ENCODE assay signal across 8 cellular contexts in genomic region chr19:54462072-54462712, GRCh38. TPM values are rescaled to one million over a fixed set of nuclear protein-coding genes. Genes with fewer than 3 reads are reported as not detected.
DNase-seq lines count a peak whose midpoint lies in the region; TF ChIP-seq lines count a peak whose summit lies in the region.

No MANE protein-coding gene starts in this region.

- DNase-seq in AG04450 (ENCODE audit: low read depth, low spot score) (no peak), mammary epithelial cell (no peak), NCI-H1417 treated with DMSO at 0.1 percent for 48 hours (lab: John Stamatoyannopoulos, UW) (no peak), GF-D8 (lab: John Stamatoyannopoulos, UW) (no peak), pons (ENCODE audit: low spot score) (no peak)
- DNase-seq in stimulated activated CD4-positive, alpha-beta T cell treated with anti-CD3 and anti-CD28 coated beads, Interleukin-12 subunit alpha, Interleukin-12 subunit beta, amount 100 ng/mL, for 4 hours: no peak

- H3K9me3 ChIP-seq in AG04450 (ENCODE audit: control insufficient read depth, insufficient read depth, low read length): peaks cover 3% of the 10 kb centered on the region; the same call in 1 of the 2 replicates
- H3K9me3 ChIP-seq in HUES48 (ENCODE audit: control insufficient read depth, insufficient read depth, low read length): no peaks in the 10 kb centered on the region
- H3K9me3 ChIP-seq in mammary epithelial cell (replicated peaks; ENCODE audit: insufficient read depth, low read length): no peaks in the 10 kb centered on the region
- no peaks in the 10 kb centered on the region for H3K9me3 ChIP-seq in mucosa of stomach (ENCODE audit: control insufficient read depth, low read length)

- WGBS in mammary epithelial cell (ENCODE audit: low coverage, missing lambda C conversion rate): 77% methylated on average over 12 of the region's 19 CpGs

- POLR2A ChIA-PET in AG04450 (lab: Yijun Ruan, JAX): interaction anchor here (0.7 to 6.7 kb wide), 5 partner anchors 8 to 254 kb away, joined by 3 to 87 read pairs (median 3); partner anchors contain the start of genes CDC42EP5 and LENG8

- H3K36me3 ChIP-seq in HUES48 (ENCODE audit: control insufficient read depth, insufficient read depth, low read length) (peaks cover 47% of the 10 kb centered on the region), mammary epithelial cell (ENCODE audit: insufficient read depth, low read length) (peaks cover 17% of the 10 kb centered on the region), mucosa of stomach (ENCODE audit: control insufficient read depth, insufficient read depth, low read length) (peaks cover 21% of the 10 kb centered on the region)

- peak overlapping the region; percentile 99 for H3K4me2 ChIP-seq in mammary epithelial cell (ENCODE audit: insufficient read depth, low read depth, low read length)

- no peaks in the 10 kb centered on the region for H3K4me1 ChIP-seq in HUES48 (ENCODE audit: control insufficient read depth, insufficient read depth, low read length)
- H3K4me1 ChIP-seq in mammary epithelial cell (ENCODE audit: insufficient read depth, low read length): peaks cover 22% of the 10 kb centered on the region
- peaks cover 46% of the 10 kb centered on the region for H3K4me1 ChIP-seq in mucosa of stomach (ENCODE audit: control insufficient read depth, insufficient read depth, low read length)

- H3K9ac ChIP-seq in HUES48 (ENCODE audit: low read depth, low read length) (peak overlapping the region; percentile 77; the same call in 1 of the 2 replicates), mammary epithelial cell (ENCODE audit: insufficient read depth, low read length) (no peak overlapping the region), mucosa of stomach (ENCODE audit: low read length) (peak overlapping the region; percentile 81)

- intact Hi-C loops in mammary epithelial cell (cut with micrococcal nuclease): loop anchor here (5.0 kb wide), 1 partner anchor 605 kb away; no protein-coding TSS in a partner anchor

- TF ChIP-seq CTCF in AG04450 (IDR thresholded peaks at IDR 0.05; ENCODE audit: low read depth, low read length) (no peak), mammary epithelial cell (conservative IDR thresholded peaks at IDR 0.05 in 1 of 2, IDR thresholded peaks at IDR 0.05 in 1 of 2; ENCODE audit: extremely low read depth in 1 of 2, insufficient read depth in 1 of 2, low read depth in 1 of 2, low read length in 2 of 2) (no peak)

- no peaks in the 10 kb centered on the region for H3K27me3 ChIP-seq in AG04450 (ENCODE audit: control insufficient read depth, insufficient read depth, low read length)
- 0 out of 2 replicates have a peak, but pooled peaks cover 4% of the 10 kb centered on the region for H3K27me3 ChIP-seq in HUES48 (ENCODE audit: control insufficient read depth, insufficient read depth, low read length)
- no peaks in the 10 kb centered on the region for H3K27me3 ChIP-seq in mammary epithelial cell (ENCODE audit: insufficient read depth, low read length)
- no peaks in the 10 kb centered on the region for H3K27me3 ChIP-seq in mucosa of stomach (ENCODE audit: control insufficient read depth, insufficient read depth, low read length)

- H4K20me1 ChIP-seq in mammary epithelial cell (ENCODE audit: insufficient read depth, low read length): peaks cover 4% of the 10 kb centered on the region

- peaks cover 50% of the 10 kb centered on the region for H3K79me2 ChIP-seq in mammary epithelial cell (ENCODE audit: insufficient read depth, low read length)

- dilution Hi-C loops in mammary epithelial cell (cut with HindIII; ENCODE audit: low sequenced_read_pairs): loop anchor here (25.0 kb wide), 1 partner anchor 1150 kb away; the partner anchor contains the start of genes ZNF524, ZNF784 and ZNF865

- in situ Hi-C loops in mammary epithelial cell (cut with MboI; ENCODE audit: low sequenced_read_pairs in 2 of 2): loop anchor here in 1 of 2 donors (25.0 kb wide), 2 partner anchors 600 to 1200 kb away; partner anchors contain the start of genes RDH13 and U2AF2

- no TSS peak for BruUV-seq in mammary epithelial cell (replicated peaks; lab: Mats Ljungman, UMichigan)

- H2AFZ ChIP-seq in mammary epithelial cell (ENCODE audit: low read depth, low read length): no peak overlapping the region

- peak overlapping the region; percentile 89 for H3K27ac ChIP-seq in AG04450 (ENCODE audit: low read depth, low read length)
- H3K27ac ChIP-seq in HUES48 (ENCODE audit: low read depth, low read length): peak overlapping the region; percentile 37
- peak overlapping the region; percentile 70 for H3K27ac ChIP-seq in mammary epithelial cell (ENCODE audit: insufficient read depth, low read depth, low read length)

- CTCF ChIA-PET in AG04450 (lab: Charles Lee) (interaction anchor here (0.7 to 1.3 kb wide), 2 partner anchors 15 to 955 kb away, joined by 4 read pairs; no protein-coding TSS in a partner anchor), mammary epithelial cell (lab: Charles Lee; ENCODE audit: low non-redundant PET) (no interaction called here)

- H3K4me3 ChIP-seq in AG04450 (ENCODE audit: low read depth, low read length) (peak overlapping the region; percentile 64), HUES48 (ENCODE audit: low read depth, low read length) (peak overlapping the region; percentile 78; the same call in 1 of the 2 replicates), mammary epithelial cell (replicated peaks in 1 of 3; ENCODE audit: insufficient read depth in 1 of 3, low read depth in 2 of 3, low read length in 3 of 3) (peak overlapping the region; percentile 54 to 68 (median 66)), mucosa of stomach (ENCODE audit: low read length) (peak overlapping the region; percentile 29)

RNA-seq across cellular contexts. Expression of gene LENG9, which starts 1.4 kb away (rescaled TPM):
- 0.63 and 1.3 TPM in 2 replicates for polyA plus RNA-seq in AG04450 (2011; rRNA removed)
- polyA minus RNA-seq in AG04450 (2011; rRNA and poly(A)+ RNA removed): 1.7 and 1.9 TPM in 2 replicates
- total RNA-seq in mammary epithelial cell: 1 to 10 TPM; 6.3 to 7.3 TPM
- polyA plus RNA-seq in mammary epithelial cell: 1.9 TPM
- 1.3 TPM for polyA minus RNA-seq in mammary epithelial cell

RNA-seq across cellular contexts. Expression of gene CDC42EP5, which starts 10.9 kb away (rescaled TPM):
- polyA plus RNA-seq in AG04450 (2011; rRNA removed): 12.3 and 17.7 TPM in 2 replicates
- 2.3 and 2.4 TPM in 2 replicates for polyA minus RNA-seq in AG04450 (2011; rRNA and poly(A)+ RNA removed)
- total RNA-seq in mammary epithelial cell: 10 to 100 TPM in 1 of 2 donors, 1 to 10 TPM in 1; 5.5 to 30.0 TPM
- polyA plus RNA-seq in mammary epithelial cell: 8.8 TPM
- polyA minus RNA-seq in mammary epithelial cell: not detected

RNA-seq across cellular contexts. Expression of gene LENG8, which starts 13.2 kb away (rescaled TPM):
- polyA plus RNA-seq in AG04450 (2011; rRNA removed) (16.1 and 25.2 TPM in 2 replicates), mammary epithelial cell (43.2 TPM)
- polyA minus RNA-seq in AG04450 (2011; rRNA and poly(A)+ RNA removed): 29.0 and 38.6 TPM in 2 replicates
- total RNA-seq in mammary epithelial cell: 100 to 1,000 TPM in 1 of 2 donors, 10 to 100 TPM in 1; 68.3 to 212 TPM
- 119 TPM for polyA minus RNA-seq in mammary epithelial cell

RNA-seq across cellular contexts. Expression of gene LAIR2, which starts 40.4 kb away (rescaled TPM):
- polyA plus RNA-seq in AG04450 (2011; rRNA removed) (not detected in 2 replicates), mammary epithelial cell (not detected)
- not detected in 2 replicates for polyA minus RNA-seq in AG04450 (2011; rRNA and poly(A)+ RNA removed)
- total RNA-seq in mammary epithelial cell: not detected
- polyA minus RNA-seq in mammary epithelial cell: not detected

RNA-seq across cellular contexts. Expression of gene TTYH1, which starts 46.9 kb away (rescaled TPM):
- not detected in 2 replicates for polyA plus RNA-seq in AG04450 (2011; rRNA removed)
- polyA minus RNA-seq in AG04450 (2011; rRNA and poly(A)+ RNA removed): not detected in 2 replicates
- under 1 TPM in 1 of 2 donors, not detected in 1; under 0.01 TPM for total RNA-seq in mammary epithelial cell
- polyA plus RNA-seq in mammary epithelial cell: not detected
- polyA minus RNA-seq in mammary epithelial cell: not detected

Comparison
In these comparisons a context has a peak if more than half of its experiments do, and no peak if none do; other contexts are left out.
1. H3K27ac ChIP-seq: peak in every context shown above with its lines; median percentile 89 in AG04450; 70 in mammary epithelial cell; 37 in HUES48.